8 cellular contexts compared by ENCODE assay signal in the genomic region with DNA sequence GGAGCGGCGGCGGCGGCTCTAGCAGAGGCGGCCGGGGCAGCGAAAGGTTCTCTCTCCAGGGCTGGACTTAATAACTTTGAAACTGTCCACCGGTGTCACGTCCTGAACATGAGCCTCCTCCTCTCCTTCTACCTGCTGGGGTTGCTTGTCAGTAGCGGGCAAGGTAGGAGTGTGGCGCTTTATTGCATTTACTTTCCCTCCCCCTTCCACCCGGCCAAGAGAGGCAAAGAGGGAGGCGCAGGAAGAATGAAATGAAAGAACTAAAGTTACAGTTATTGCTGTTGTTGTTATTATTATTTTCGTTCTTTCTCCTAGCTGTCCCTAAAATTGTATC. TPM values are rescaled to one million over a fixed set of nuclear protein-coding genes. Genes with fewer than 3 reads are reported as not detected.
DNase-seq lines count a peak whose midpoint lies in the region; ATAC-seq and TF ChIP-seq lines count a peak whose summit lies in the region.

No MANE protein-coding gene starts in this region.

- TF ChIP-seq POLR2A in body of pancreas (IDR thresholded peaks at IDR 0.05) = no peak

- H4K20me1 ChIP-seq in GM23248 (ENCODE audit: insufficient read depth) = no peaks in the 10 kb centered on the region

- 1 to 3% methylated on average over 14 of the region's 14 CpGs for WGBS in GM23248 (ENCODE audit: low coverage in 1 of 2, low lambda C conversion rate in 2 of 2, missing lambda C conversion rate in 2 of 2), 2 experiments
- 0 to 1% methylated on average over 7 to 14 of the region's 14 CpGs for WGBS in body of pancreas, 2 donors
- WGBS in mesendoderm (ENCODE audit: extremely low coverage, insufficient coverage, low lambda C conversion rate) = no CpG with 5 or more reads among the region's 14 CpGs

- H3K79me1 ChIP-seq in mesendoderm (ENCODE audit: low read length) = no peaks in the 10 kb centered on the region

- H3K79me2 ChIP-seq in GM23248 (ENCODE audit: insufficient read depth) = no peaks in the 10 kb centered on the region
- no peaks in the 10 kb centered on the region for H3K79me2 ChIP-seq in mesendoderm (ENCODE audit: control insufficient read depth, insufficient read depth, low read length)

- DNase-seq in GM23248 (no peak), body of pancreas (no peak), mesendoderm (no peak), NCI-H1694 treated with DMSO at 0.1 percent for 48 hours (lab: John Stamatoyannopoulos, UW) (no peak)
- no peak for DNase-seq in activated CD8-positive, alpha-beta memory T cell treated with anti-CD3 and anti-CD28 coated beads for 24 hours
- no peak for DNase-seq in activated effector memory CD4-positive, alpha-beta T cell treated with anti-CD3 and anti-CD28 coated beads, Interleukin-2, amount 50 U/mL, for 16 hours
- no peak for DNase-seq in central memory CD4-positive, alpha-beta T cell

- no peak overlapping the region for H3K4ac ChIP-seq in mesendoderm (ENCODE audit: low read depth, low read length)

- 0 out of 2 replicates have a peak overlapping the region, but pooled peaks have one; percentile 10 for H3K9ac ChIP-seq in GM23248
- peak overlapping the region; percentile 2 for H3K9ac ChIP-seq in mesendoderm (ENCODE audit: low read length)

- H3K23ac ChIP-seq in mesendoderm (ENCODE audit: low read length) = no peak overlapping the region

- H3K36me3 ChIP-seq in GM23248 (ENCODE audit: low read depth) (no peaks in the 10 kb centered on the region), body of pancreas (replicated peaks in 1 of 2; ENCODE audit: insufficient read depth in 1 of 2, low read depth in 2 of 2) (no peaks in the 10 kb centered on the region), mesendoderm (ENCODE audit: control insufficient read depth, insufficient read depth, low read length) (no peaks in the 10 kb centered on the region)

- intact Hi-C loops in body of pancreas (cut with DNase I) = no loop called here

- no peak overlapping the region for H2AK5ac ChIP-seq in mesendoderm (ENCODE audit: low read length)

- H3K4me3 ChIP-seq in GM23248 (peak overlapping the region; percentile 79), body of pancreas (peak overlapping the region in 1 of 2 donors; percentile 45), mesendoderm (ENCODE audit: low read length) (no peak overlapping the region)

- H3K4me1 ChIP-seq in GM23248 (ENCODE audit: insufficient read depth) = no peaks in the 10 kb centered on the region
- peaks cover 16% of the 10 kb centered on the region for H3K4me1 ChIP-seq in body of pancreas
- no peaks in the 10 kb centered on the region for H3K4me1 ChIP-seq in mesendoderm (ENCODE audit: control insufficient read depth, low read depth, low read length)

- no peak overlapping the region for H2BK120ac ChIP-seq in mesendoderm (ENCODE audit: low read depth, low read length)

- H3K9me3 ChIP-seq in GM23248 (ENCODE audit: low read depth) (no peaks in the 10 kb centered on the region), body of pancreas (no peaks in the 10 kb centered on the region)

- in situ Hi-C loops in GM23248 (cut with MboI) = no loop called here

- TF ChIP-seq CTCF in 22Rv1 (IDR thresholded peaks at IDR 0.05) (no peak), body of pancreas (IDR thresholded peaks at IDR 0.05) (no peak)

- H3K56ac ChIP-seq in mesendoderm (ENCODE audit: low read length) = no peak overlapping the region

- H4K5ac ChIP-seq in mesendoderm (ENCODE audit: low read length) = no peak overlapping the region

- H2BK5ac ChIP-seq in mesendoderm (ENCODE audit: low read length) = no peak overlapping the region

- peak overlapping the region; percentile 85 for H2AFZ ChIP-seq in GM23248

- H3K4me2 ChIP-seq in GM23248 (ENCODE audit: unreplicated experiment) (peak overlapping the region; percentile 75), mesendoderm (ENCODE audit: low read length) (peak overlapping the region; percentile 18)

- no peak overlapping the region for H3K18ac ChIP-seq in mesendoderm (ENCODE audit: low read length)

- H3K9me2 ChIP-seq in GM23248 (ENCODE audit: insufficient read depth) = no peaks in the 10 kb centered on the region

- H3K27ac ChIP-seq in 22Rv1 (peak overlapping the region; percentile 84), GM23248 (no peak overlapping the region), body of pancreas (no peak overlapping the region), mesendoderm (ENCODE audit: low read depth, low read length) (no peak overlapping the region)

- H2BK15ac ChIP-seq in mesendoderm (replicated peaks; ENCODE audit: low read depth) = no peak overlapping the region

- H3F3A ChIP-seq in GM23248 (ENCODE audit: insufficient read depth) = no peaks in the 10 kb centered on the region

- H4K8ac ChIP-seq in mesendoderm (ENCODE audit: low read depth, low read length) = no peak overlapping the region

- ATAC-seq in body of pancreas = peak; percentile 56

- no peaks in the 10 kb centered on the region; the same call in 1 of the 2 replicates for H3K27me3 ChIP-seq in GM23248 (replicated peaks; ENCODE audit: insufficient read depth)
- no peaks in the 10 kb centered on the region for H3K27me3 ChIP-seq in body of pancreas
- H3K27me3 ChIP-seq in mesendoderm (ENCODE audit: insufficient read depth, low read length, poor library complexity) = no peaks in the 10 kb centered on the region

RNA-seq across cellular contexts. Expression of gene NCAM2, which starts 0.2 kb away (rescaled TPM):
- 1.0 and 1.3 TPM in 2 replicates for total RNA-seq in GM23248 (2014; rRNA removed; shearing (Covaris generic))
- 1.7 and 2.4 TPM in 2 replicates for polyA plus RNA-seq in GM23248 (2016; fragmentation: Nextera tagmentation; extraction: Ambion mirVana)
- total RNA-seq in body of pancreas = under 1 TPM; under 0.01 to 0.26 TPM
- polyA plus RNA-seq in mesendoderm (2013, experiment 1 of 2) = 0.15 TPM
- 0.18 TPM for polyA plus RNA-seq in mesendoderm (2013, experiment 2 of 2)
